ENCODE assay signal across 8 cellular contexts in the genomic region with DNA sequence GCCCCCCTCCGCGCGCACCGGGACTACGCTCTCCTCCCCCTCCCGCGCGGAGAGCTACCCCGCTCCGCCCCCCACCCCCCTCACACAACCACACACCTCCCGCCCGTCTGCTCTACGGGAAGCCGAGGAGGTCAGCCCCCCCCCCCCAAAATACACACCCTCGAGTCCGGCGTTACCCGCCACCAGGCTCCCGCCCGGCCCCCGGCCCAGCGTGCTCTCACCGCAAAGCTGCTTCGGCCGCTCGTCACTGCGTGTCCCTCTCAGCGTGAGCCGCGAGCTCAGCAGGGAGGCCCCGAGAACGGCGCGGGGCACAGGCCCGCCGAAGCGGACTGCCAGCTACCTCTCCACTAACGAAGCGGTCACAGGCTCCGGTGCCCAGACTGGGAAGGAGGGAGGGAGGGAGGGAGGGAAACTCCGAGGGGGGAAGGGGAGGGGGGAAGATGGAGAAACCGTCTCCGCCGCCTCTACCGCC. TPM values are rescaled to one million over a fixed set of nuclear protein-coding genes. Genes with fewer than 3 reads are reported as not detected.
DNase-seq lines count a peak whose midpoint lies in the region; ATAC-seq, FAIRE-seq and TF ChIP-seq lines count a peak whose summit lies in the region.

No MANE protein-coding gene starts in this region.

- H3K4me3 ChIP-seq in adipocyte (ENCODE audit: low read length) (peak overlapping the region; percentile 83), kidney (ENCODE audit: low read length in 2 of 2) (peak overlapping the region; percentile 61 to 71)

- H3K9me3 ChIP-seq in adipocyte (ENCODE audit: control insufficient read depth, low read length), result no peaks in the 10 kb centered on the region
- H3K9me3 ChIP-seq in kidney (ENCODE audit: control insufficient read depth in 1 of 2, low read length in 2 of 2), result no peaks in the 10 kb centered on the region

- no peaks in the 10 kb centered on the region for H3K27me3 ChIP-seq in adipocyte (replicated peaks; ENCODE audit: control insufficient read depth, insufficient read depth, low read length)

- intact Hi-C loops in kidney (cut with DNase I), result no loop called here

- no peak for FAIRE-seq in kidney (lab: Jason Lieb, UNC)

- H3K27ac ChIP-seq in kidney (ENCODE audit: low read depth in 2 of 2, low read length in 2 of 2) (peak overlapping the region; percentile 94 to 98), substantia nigra (ENCODE audit: low read depth, low read length, poor library complexity, severe bottlenecking) (peak overlapping the region; percentile 97)

- ATAC-seq in HG02588 (IDR thresholded peaks at IDR 0.05; ENCODE audit: unreplicated experiment), result no peak

- H3K9ac ChIP-seq in adipocyte (ENCODE audit: low read length) (peak overlapping the region; percentile 89), kidney (ENCODE audit: low read length in 2 of 2) (peak overlapping the region in 1 of 2 donors; percentile 79)

- peaks cover 22% of the 10 kb centered on the region for H3K4me1 ChIP-seq in adipocyte (ENCODE audit: control insufficient read depth, insufficient read depth, low read length)
- peaks cover 6 to 17% of the 10 kb centered on the region in 2 donors for H3K4me1 ChIP-seq in kidney (ENCODE audit: control insufficient read depth in 1 of 2, insufficient read depth in 1 of 2, low read depth in 1 of 2, low read length in 2 of 2)

- TF ChIP-seq CTCF in kidney (IDR thresholded peaks at IDR 0.05; ENCODE audit: borderline replicate concordance, extremely low read depth, insufficient read depth), result no peak

- peak; percentile 50 for DNase-seq in SKM-1 treated with dmso at 0.1 percent for 144 hours (lab: John Stamatoyannopoulos, UW; ENCODE audit: unreplicated experiment)
- no peak for DNase-seq in SKM-1 (lab: John Stamatoyannopoulos, UW; ENCODE audit: unreplicated experiment)
- no peak for DNase-seq in adipocyte (ENCODE audit: low read depth)
- DNase-seq in kidney, result no peak
- DNase-seq in substantia nigra (lab: John Stamatoyannopoulos, UW), result peak in 1 of 49 donors; percentile 73
- DNase-seq in cerebellum (ENCODE audit: low spot score), result no peak
- no peak for DNase-seq in NCI-H2029 treated with DMSO at 0.1 percent for 48 hours (lab: John Stamatoyannopoulos, UW)

- H3K36me3 ChIP-seq in adipocyte (ENCODE audit: control insufficient read depth, insufficient read depth, low read length, severe bottlenecking) (no peaks in the 10 kb centered on the region), kidney (ENCODE audit: control insufficient read depth in 1 of 2, insufficient read depth in 2 of 2, low read length in 2 of 2) (no peaks in the 10 kb centered on the region)

RNA-seq across cellular contexts. Expression of a gene that starts 0.3 kb away (rescaled TPM):
- total RNA-seq in kidney (74.3 TPM), cerebellum (46.0 TPM)
- polyA plus RNA-seq in kidney (ENCODE audit: insufficient read depth, low read depth, low replicate concordance), result 9.2 TPM
